ENCODE assay signal across 24 cellular contexts in the genomic region with DNA sequence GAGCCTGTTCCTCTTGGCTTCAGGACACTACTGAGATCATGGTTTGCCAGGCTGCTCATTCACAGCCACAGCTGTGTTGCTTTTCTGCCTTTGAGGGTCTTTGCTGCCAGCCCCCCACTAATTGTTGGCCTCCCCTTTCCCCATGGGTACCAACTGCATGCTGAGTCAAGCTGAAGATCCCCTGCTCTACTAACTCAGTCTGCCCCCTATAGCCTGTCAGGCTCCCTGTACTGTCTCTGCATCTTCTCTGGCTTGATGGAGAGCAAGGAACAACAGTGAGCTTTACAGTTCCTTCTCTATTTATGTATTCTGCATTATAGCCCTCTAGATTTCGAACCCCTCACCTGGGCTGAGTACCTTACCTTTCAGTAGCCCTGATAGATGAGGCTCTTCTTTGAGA.
DNase-seq lines count a peak whose midpoint lies in the region; FAIRE-seq and TF ChIP-seq lines count a peak whose summit lies in the region.
"Had no signal": no experiment of that assay in that cellular context is flagged by ENCODE, and none has a peak within 500 bp of the region (broad histone marks: within the 10 kb centered on the region; RNA-seq: fewer than 3 reads in every experiment).

No MANE protein-coding gene starts in this region.

- H2BK15ac ChIP-seq in H9 (ENCODE audit: low read depth, low read length) (no peak overlapping the region), H1 (ENCODE audit: low read length) (no peak overlapping the region)

- no peaks in the 10 kb centered on the region for H3K9me3 Mint-ChIP-seq in H9
- no peaks in the 10 kb centered on the region for H3K9me3 Mint-ChIP-seq in neural progenitor cell
- H3K9me3 Mint-ChIP-seq: CD8-positive, alpha-beta T cell had no signal

- no peak for FAIRE-seq in H1 (lab: Jason Lieb, UNC)
- FAIRE-seq: A204.1, GM12878, K562 had no signal

- H3K4me1 Mint-ChIP-seq in H9 (peaks cover 9 to 11% of the 10 kb centered on the region in 2 experiments), neural progenitor cell (peaks cover 22% of the 10 kb centered on the region)

- peak; percentile 19 to 41; a peak in 2 of 4 replicates for TF ChIP-seq RAD21 in H1 (IDR thresholded peaks at IDR 0.05 in 1 of 2, conservative IDR thresholded peaks at IDR 0.05 in 1 of 2; ENCODE audit: low read depth in 2 of 2, low read length in 2 of 2)

- H3K27me3 ChIP-seq in AG04450 (ENCODE audit: control insufficient read depth, insufficient read depth, low read length) (peaks cover 8% of the 10 kb centered on the region), H9 (ENCODE audit: insufficient read depth, low read length) (peaks cover 20% of the 10 kb centered on the region; the same call in 1 of the 2 replicates), H1 (replicated peaks in 1 of 4; ENCODE audit: control insufficient read depth in 3 of 4, extremely low read depth in 1 of 4, insufficient read depth in 3 of 4, low read length in 3 of 4) (peaks cover 16 to 44% (median 35%) of the 10 kb centered on the region in 4 experiments), neural progenitor cell (peaks cover 41% of the 10 kb centered on the region), uterus (no peaks in the 10 kb centered on the region), spleen (replicated peaks in 1 of 7) (peaks cover 0 to 49% (median 13%) of the 10 kb centered on the region in 7 donors)
- H3K27me3 ChIP-seq: BLaER1, Peyer's patch, SJCRH30 had no signal

- TF ChIP-seq CTCF in AG04450 (IDR thresholded peaks at IDR 0.05; ENCODE audit: low read depth, low read length), result peak; percentile 13; the same call in 1 of the 2 replicates
- peak; percentile 38; the same call in 2 of the 3 replicates for TF ChIP-seq CTCF in H9 (conservative IDR thresholded peaks at IDR 0.05)
- TF ChIP-seq CTCF in H1 (IDR thresholded peaks at IDR 0.05; ENCODE audit: control extremely low read depth in 1 of 3, insufficient read depth in 1 of 3, low read depth in 1 of 3, low read length in 3 of 3), result peak; percentile 15 to 30 (median 17); a peak in 2 of 4 replicates
- TF ChIP-seq CTCF in neural progenitor cell (IDR thresholded peaks at IDR 0.05), result peak; percentile 7
- no peak for TF ChIP-seq CTCF in uterus (IDR thresholded peaks at IDR 0.05)
- TF ChIP-seq CTCF in spleen (IDR thresholded peaks at IDR 0.05 in 8 of 11, conservative IDR thresholded peaks at IDR 0.05 in 3 of 11), result no peak

- no peak overlapping the region for H3K4me3 ChIP-seq in AG04450 (ENCODE audit: low read depth, low read length)
- H3K4me3 ChIP-seq in H1 (ENCODE audit: extremely low read depth in 1 of 4, insufficient read depth in 2 of 4, low read depth in 3 of 4, low read length in 4 of 4), result no peak overlapping the region
- H3K4me3 ChIP-seq in neural progenitor cell, result no peak overlapping the region
- H3K4me3 ChIP-seq in uterus, result no peak overlapping the region
- H3K4me3 ChIP-seq in spleen, result no peak overlapping the region
- H3K4me3 ChIP-seq: BLaER1, GM12878, GM23248, K562, Peyer's patch, SJCRH30 had no signal

- H3K4ac ChIP-seq in H9 (ENCODE audit: low read depth, low read length) (no peak overlapping the region), H1 (replicated peaks; ENCODE audit: insufficient read length, low read depth, low read length) (no peak overlapping the region)

- H3K79me2 ChIP-seq in H9 (ENCODE audit: insufficient read depth, low read length) (no peaks in the 10 kb centered on the region), H1 (ENCODE audit: control insufficient read depth in 1 of 2, insufficient read depth in 2 of 2, low read length in 2 of 2) (no peaks in the 10 kb centered on the region), neural progenitor cell (ENCODE audit: low read depth) (no peaks in the 10 kb centered on the region)

- CTCF ChIA-PET in AG04450 (lab: Charles Lee), result interaction anchor here (0.8 to 1.0 kb wide), 2 partner anchors 186 to 437 kb away, joined by 3 read pairs; no protein-coding TSS in a partner anchor
- CTCF ChIA-PET in H1 (lab: Charles Lee; ENCODE audit: partially characterized antibody), result interaction anchor here (0.9 to 1.7 kb wide), 14 partner anchors 9 to 275 kb away, joined by 3 to 5 read pairs (median 4); no protein-coding TSS in a partner anchor

- H2BK12ac ChIP-seq in H9 (ENCODE audit: insufficient read length, low read depth, low read length), result no peak overlapping the region
- no peak overlapping the region for H2BK12ac ChIP-seq in H1 (ENCODE audit: low read depth, low read length)

- H4K20me1 ChIP-seq in H9 (ENCODE audit: control insufficient read depth, insufficient read depth, insufficient read length), result no peaks in the 10 kb centered on the region
- H4K20me1 ChIP-seq in H1 (replicated peaks in 1 of 2; ENCODE audit: control insufficient read depth in 1 of 2, insufficient read depth in 2 of 2, low read length in 2 of 2), result no peaks in the 10 kb centered on the region
- peaks cover 9% of the 10 kb centered on the region for H4K20me1 ChIP-seq in neural progenitor cell (ENCODE audit: low read depth)
- H4K20me1 ChIP-seq: BLaER1 had no signal

- H3K27me3 Mint-ChIP-seq in H9 (ENCODE audit: low read depth) (peaks cover 32% of the 10 kb centered on the region), neural progenitor cell (ENCODE audit: insufficient read depth, low read depth) (peaks cover 7% of the 10 kb centered on the region)

- H3K4me1 ChIP-seq in H9 (ENCODE audit: insufficient read depth, low read length) (no peaks in the 10 kb centered on the region), H1 (replicated peaks in 1 of 4; ENCODE audit: control insufficient read depth in 3 of 4, insufficient read depth in 4 of 4, low read length in 3 of 4) (peaks cover 0 to 11% (median under 1%) of the 10 kb centered on the region in 4 experiments; a peak in 5 of 7 replicates), neural progenitor cell (peaks cover 17% of the 10 kb centered on the region), uterus (no peaks in the 10 kb centered on the region), spleen (peaks cover 0 to 19% (median 8%) of the 10 kb centered on the region in 6 donors)
- H3K4me1 ChIP-seq: BLaER1, Peyer's patch, SJCRH30 had no signal

- H3K36me3 Mint-ChIP-seq in H9 (ENCODE audit: insufficient read depth in 1 of 3, low read depth in 3 of 3) (no peaks in the 10 kb centered on the region), neural progenitor cell (no peaks in the 10 kb centered on the region)
- H3K36me3 Mint-ChIP-seq: CD8-positive, alpha-beta T cell had no signal

- WGBS in H9 (ENCODE audit: extremely low coverage, insufficient read length, low lambda C conversion rate), result no CpG with 5 or more reads among the region's 1 CpG
- 69% methylated on average over 1 of the region's 1 CpG; no CpG with 5 or more reads in 1 of the 2 experiments for WGBS in H1 (ENCODE audit: extremely low coverage in 1 of 2, insufficient coverage in 1 of 2, insufficient read length in 1 of 2, insufficient replicate concordance in 2 of 2, low coverage in 1 of 2, low lambda C conversion rate in 2 of 2, missing lambda C conversion rate in 1 of 2), 2 experiments
- 75 to 90% (median 80%) methylated on average over 1 of the region's 1 CpG for WGBS in spleen, 5 donors

- no peak overlapping the region for H2AFZ ChIP-seq in H9 (ENCODE audit: low read length)
- no peak overlapping the region for H2AFZ ChIP-seq in H1 (ENCODE audit: low read length)
- H2AFZ ChIP-seq in neural progenitor cell (replicated peaks), result no peak overlapping the region
- H2AFZ ChIP-seq: GM23248 had no signal

- DNase-seq in AG04450 (ENCODE audit: low read depth, low spot score), result no peak
- DNase-seq in H9, result no peak
- no peak for DNase-seq in H1 (ENCODE audit: low read depth in 1 of 2, low spot score in 2 of 2)
- DNase-seq in neural progenitor cell (ENCODE audit: low spot score), result no peak
- DNase-seq in uterus, result no peak
- no peak for DNase-seq in spleen
- no peak for DNase-seq in NCI-H2171 (lab: John Stamatoyannopoulos, UW)
- DNase-seq: CD8-positive, alpha-beta T cell; DND-41; GM23248; HCEC 1CT; MM.1S; NCI-H1105; NCI-H146; NCI-H2029 treated with DMSO at 0.1 percent for 48 hours; NCI-H2171 treated with DMSO at 0.1 percent for 48 hours; NCI-H524 treated with DMSO at 0.1 percent for 48 hours; NCI-H82; Peyer's patch; SJCRH30 had no signal

- no peak overlapping the region for H3K56ac ChIP-seq in H9 (ENCODE audit: insufficient read length, low read depth, low read length)
- no peak overlapping the region for H3K56ac ChIP-seq in H1 (replicated peaks; ENCODE audit: insufficient read length, low read depth, low read length)

- H2BK120ac ChIP-seq in H9 (ENCODE audit: low read depth, low read length, poor library complexity, severe bottlenecking) (no peak overlapping the region), H1 (replicated peaks; ENCODE audit: low read depth, low read length) (no peak overlapping the region)

- H3K18ac ChIP-seq in H9 (ENCODE audit: insufficient read length, low read depth, low read length), result no peak overlapping the region
- no peak overlapping the region for H3K18ac ChIP-seq in H1 (ENCODE audit: extremely low read depth, low read length)

- H4K8ac ChIP-seq in H9 (replicated peaks; ENCODE audit: insufficient read length, low read depth, low read length) (no peak overlapping the region), H1 (ENCODE audit: extremely low read depth, insufficient read depth, low read length) (no peak overlapping the region)

- H3K4me2 ChIP-seq in H9 (ENCODE audit: insufficient read depth, insufficient read length, low read length), result no peak overlapping the region
- no peak overlapping the region for H3K4me2 ChIP-seq in H1 (ENCODE audit: insufficient read depth in 1 of 2, low read depth in 2 of 2, low read length in 2 of 2)
- no peak overlapping the region for H3K4me2 ChIP-seq in neural progenitor cell
- H3K4me2 ChIP-seq: BLaER1 had no signal

- H3K79me1 ChIP-seq in H9 (ENCODE audit: insufficient read depth, low read depth, low read length, poor library complexity, severe bottlenecking) (no peaks in the 10 kb centered on the region), H1 (ENCODE audit: low read depth, low read length) (no peaks in the 10 kb centered on the region)

- H2BK20ac ChIP-seq in H9 (ENCODE audit: low read depth, low read length, poor library complexity, severe bottlenecking) (no peak overlapping the region), H1 (ENCODE audit: low read length) (no peak overlapping the region)

- no peak overlapping the region for H4K5ac ChIP-seq in H9 (ENCODE audit: insufficient read length, low read depth, low read length)
- H4K5ac ChIP-seq in H1 (ENCODE audit: insufficient read length, low read depth, low read length), result no peak overlapping the region

- H3K9me3 ChIP-seq in AG04450 (ENCODE audit: control insufficient read depth, insufficient read depth, low read length) (no peaks in the 10 kb centered on the region; the same call in 1 of the 2 replicates), H9 (ENCODE audit: control insufficient read depth, low read depth, low read length) (no peaks in the 10 kb centered on the region), H1 (ENCODE audit: insufficient read depth in 2 of 2, low read depth in 1 of 2, low read length in 1 of 2) (no peaks in the 10 kb centered on the region), neural progenitor cell (ENCODE audit: low read depth) (no peaks in the 10 kb centered on the region), uterus (no peaks in the 10 kb centered on the region), spleen (no peaks in the 10 kb centered on the region)
- H3K9me3 ChIP-seq: SJCRH30 had no signal

- no peak for TF ChIP-seq EP300 in H1 (IDR thresholded peaks at IDR 0.05; ENCODE audit: borderline replicate concordance in 1 of 2, low read depth in 2 of 2, low read length in 2 of 2)

- no peak overlapping the region for H3T11ph ChIP-seq in H9 (ENCODE audit: low read length)

- POLR2A ChIA-PET in AG04450 (lab: Yijun Ruan, JAX) (no interaction called here), H1 (lab: Charles Lee; ENCODE audit: partially characterized antibody) (interaction anchor here (0.7 kb wide), 1 partner anchor 109 kb away, joined by 3 read pairs; no protein-coding TSS in a partner anchor)

- H3K4me3 Mint-ChIP-seq in H9 (no peak overlapping the region), neural progenitor cell (peak overlapping the region; percentile 34)
- H3K4me3 Mint-ChIP-seq: CD8-positive, alpha-beta T cell had no signal

- H3K23ac ChIP-seq in H9 (ENCODE audit: insufficient read length, low read depth, low read length) (no peak overlapping the region), H1 (ENCODE audit: insufficient read length) (no peak overlapping the region)

- H3K23me2 ChIP-seq in H9 (ENCODE audit: insufficient read length, low read depth, low read length, poor library complexity, severe bottlenecking) (peaks cover 7% of the 10 kb centered on the region), H1 (ENCODE audit: low read depth, low read length) (peaks cover 8% of the 10 kb centered on the region; the same call in 1 of the 2 replicates)

- H2AK5ac ChIP-seq in H9 (ENCODE audit: insufficient read length, low read length) (no peak overlapping the region), H1 (ENCODE audit: low read depth, low read length) (no peak overlapping the region)

- H3K27ac ChIP-seq in AG04450 (ENCODE audit: low read depth, low read length) (no peak overlapping the region), H9 (ENCODE audit: insufficient read length, low read depth, low read length) (no peak overlapping the region), H1 (ENCODE audit: low read depth, low read length) (no peak overlapping the region), neural progenitor cell (no peak overlapping the region), uterus (no peak overlapping the region), spleen (no peak overlapping the region)
- H3K27ac ChIP-seq: BLaER1, GM23248, Peyer's patch, SJCRH30 had no signal

- intact Hi-C loops in uterus (cut with DNase I; ENCODE audit: low total_unique reads) (no loop called here), spleen (cut with DNase I; ENCODE audit: low total_unique reads) (no loop called here)

- no peak overlapping the region for H3K27ac Mint-ChIP-seq in H9
- no peak overlapping the region for H3K27ac Mint-ChIP-seq in neural progenitor cell
- H3K27ac Mint-ChIP-seq: CD8-positive, alpha-beta T cell had no signal

- H3F3A ChIP-seq in neural progenitor cell (ENCODE audit: low read depth), result peaks cover 5% of the 10 kb centered on the region

- no peak overlapping the region for H3K9ac ChIP-seq in H9 (ENCODE audit: extremely low read depth, insufficient read length, low read length)
- no peak overlapping the region for H3K9ac ChIP-seq in H1 (replicated peaks in 1 of 4; ENCODE audit: extremely low read depth in 1 of 4, low read depth in 3 of 4, low read length in 3 of 4)
- H3K9ac ChIP-seq in neural progenitor cell, result no peak overlapping the region
- H3K9ac ChIP-seq: BLaER1, GM23248 had no signal

- H3K36me3 ChIP-seq in H1 (ENCODE audit: control insufficient read depth in 2 of 4, insufficient read depth in 4 of 4, low read length in 3 of 4) (no peaks in the 10 kb centered on the region), neural progenitor cell (no peaks in the 10 kb centered on the region), uterus (no peaks in the 10 kb centered on the region), spleen (no peaks in the 10 kb centered on the region)
- H3K36me3 ChIP-seq: BLaER1, Peyer's patch, SJCRH30 had no signal

- H2BK5ac ChIP-seq in H9 (ENCODE audit: insufficient read length, low read length) (no peak overlapping the region), H1 (ENCODE audit: low read depth, low read length) (no peak overlapping the region)

- TF ChIP-seq POLR2A in H1 (IDR thresholded peaks at IDR 0.05; ENCODE audit: control extremely low read depth in 1 of 2, low read depth in 2 of 2, low read length in 2 of 2) (no peak), uterus (IDR thresholded peaks at IDR 0.05) (no peak), spleen (IDR thresholded peaks at IDR 0.05) (no peak)

- H4K91ac ChIP-seq in H9 (ENCODE audit: insufficient read length, low read depth, low read length), result no peak overlapping the region
- H4K91ac ChIP-seq in H1 (replicated peaks; ENCODE audit: insufficient read length, low read length), result no peak overlapping the region

- H3K14ac ChIP-seq in H9 (ENCODE audit: insufficient read depth, low read length), result no peak overlapping the region
- H3K14ac ChIP-seq in H1 (ENCODE audit: insufficient read length), result no peak overlapping the region

Comparison
In these comparisons a context has a peak if more than half of its experiments do, and no peak if none do; other contexts are left out.
1. CTCF ChIP-seq: peak in AG04450 (single experiment), H9 (single experiment), H1 (3 of 3) and neural progenitor cell (single experiment); none in uterus (0 of 4) and spleen (0 of 11).